In the genomic region with DNA sequence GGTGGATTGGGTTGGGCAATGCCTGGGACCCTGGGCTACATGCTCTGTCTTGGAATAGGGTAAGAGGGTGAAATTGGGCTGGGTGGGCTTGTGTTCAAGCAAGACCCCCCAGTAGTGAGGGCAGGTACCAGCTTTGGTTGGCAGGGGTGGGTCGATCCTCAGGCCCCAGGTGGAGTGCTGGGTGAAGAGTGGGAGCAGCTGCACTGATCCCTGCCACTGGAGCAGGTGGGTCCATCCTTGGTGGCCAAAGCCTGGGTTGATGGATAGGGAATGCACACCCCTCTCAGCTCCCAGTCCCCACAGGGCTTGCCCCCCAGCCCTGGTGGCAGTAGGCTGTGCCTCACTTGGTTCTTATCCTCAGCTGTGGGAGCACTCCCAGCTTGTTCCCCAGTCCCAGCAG, we compare ENCODE assay signal across 26 cellular contexts.
A peak's percentile ranks its signal among the peaks of the same experiment; 100 is the strongest.
DNase-seq lines count a peak whose midpoint lies in the region; ATAC-seq, FAIRE-seq and TF ChIP-seq lines count a peak whose summit lies in the region.
"Had no signal": no experiment of that assay in that cellular context is flagged by ENCODE, and none has a peak within 500 bp of the region (broad histone marks: within the 10 kb centered on the region; RNA-seq: fewer than 3 reads in every experiment).

No MANE protein-coding gene starts in this region.

- H3K27me3 ChIP-seq in RWPE2 (ENCODE audit: insufficient read depth, poor library complexity, severe bottlenecking): peaks cover 8% of the 10 kb centered on the region
- H3K27me3 ChIP-seq: BE2C, BLaER1 had no signal

- H3K4me3 ChIP-seq in RWPE2 (ENCODE audit: severe bottlenecking) (no peak overlapping the region), kidney (ENCODE audit: low read length in 2 of 2) (no peak overlapping the region)
- H3K4me3 ChIP-seq: BLaER1, GM12878 had no signal

- DNase-seq in RWPE2 (ENCODE audit: low spot score) (peak; percentile 27), kidney (peak; percentile 50), posterior vena cava (ENCODE audit: low spot score) (peak; percentile 69), NCI-H128 (lab: John Stamatoyannopoulos, UW; ENCODE audit: unreplicated experiment) (no peak), CD1c-positive myeloid dendritic cell (ENCODE audit: extremely low spot score) (no peak), D721Med (ENCODE audit: insufficient read length, low spot score) (no peak)
- DNase-seq: 8988T; ACHN; BE2C; C1 segment of cervical spinal cord; Caco-2; Calu3; CD4-positive, alpha-beta T cell; CD8-positive, alpha-beta T cell; DMS 273 treated with DMSO at 0.1 percent for 48 hours; DMS153; DMS53; DMS79; DND-41; EL; GDM1 had no signal

- H3K9me3 ChIP-seq in RWPE2 (ENCODE audit: severe bottlenecking) (peaks cover 7% of the 10 kb centered on the region), kidney (ENCODE audit: control insufficient read depth in 1 of 2, low read length in 2 of 2) (peaks cover 3 to 15% of the 10 kb centered on the region in 2 donors)

- H3K27ac ChIP-seq in RWPE2 (ENCODE audit: poor library complexity, severe bottlenecking) (no peak overlapping the region), kidney (ENCODE audit: low read depth in 2 of 2, low read length in 2 of 2) (no peak overlapping the region)
- H3K27ac ChIP-seq: BLaER1 had no signal

- no peak for ATAC-seq in RWPE2 (ENCODE audit: low read depth)
- ATAC-seq: CD8-positive, alpha-beta T cell; GM12878 had no signal

- no peak overlapping the region for H3K9ac ChIP-seq in kidney (ENCODE audit: low read length in 2 of 2)
- H3K9ac ChIP-seq: BLaER1 had no signal

- H3K36me3 ChIP-seq in RWPE2 (ENCODE audit: low read depth) (no peaks in the 10 kb centered on the region), kidney (ENCODE audit: control insufficient read depth in 1 of 2, insufficient read depth in 2 of 2, low read length in 2 of 2) (no peaks in the 10 kb centered on the region)

- TF ChIP-seq CTCF in RWPE2 (IDR thresholded peaks at IDR 0.05; ENCODE audit: poor library complexity, severe bottlenecking) (no peak), kidney (IDR thresholded peaks at IDR 0.05; ENCODE audit: borderline replicate concordance, extremely low read depth, insufficient read depth) (no peak), D721Med (IDR thresholded peaks at IDR 0.05; ENCODE audit: insufficient read depth, missing control alignments) (no peak)

- FAIRE-seq in kidney (lab: Jason Lieb, UNC): no peak
- no peak for FAIRE-seq in D721Med (lab: Jason Lieb, UNC)
- FAIRE-seq: A204.1, GM12878, GM12892, GM18507 had no signal

- intact Hi-C loops in kidney (cut with DNase I): no loop called here
- intact Hi-C loops in posterior vena cava (cut with DNase I): no loop called here

- H3K4me1 ChIP-seq in RWPE2 (ENCODE audit: insufficient read depth, poor library complexity, severe bottlenecking) (no peaks in the 10 kb centered on the region), kidney (ENCODE audit: control insufficient read depth in 1 of 2, insufficient read depth in 1 of 2, low read depth in 1 of 2, low read length in 2 of 2) (no peaks in the 10 kb centered on the region)
- H3K4me1 ChIP-seq: BE2C, Caco-2 had no signal

Comparison
In these comparisons a context has a peak if more than half of its experiments do, and no peak if none do; other contexts are left out.
1. DNase-seq: peak in RWPE2 (single experiment), kidney (single experiment) and posterior vena cava (single experiment); none in NCI-H128 (single experiment), CD1c-positive myeloid dendritic cell (single experiment) and D721Med (single experiment).